Comparison of ENCODE assay signal across 8 cellular contexts in genomic region chr3:115239717-115240116, GRCh38.
A peak's percentile ranks its signal among the peaks of the same experiment; 100 is the strongest.
DNase-seq lines count a peak whose midpoint lies in the region; ATAC-seq lines count a peak whose summit lies in the region.

No MANE protein-coding gene starts in this region.

- no peak for ATAC-seq in GM18511 (IDR thresholded peaks at IDR 0.05; ENCODE audit: unreplicated experiment)

- no peaks in the 10 kb centered on the region for H3K4me1 ChIP-seq in CD4-positive, alpha-beta memory T cell (ENCODE audit: insufficient read depth, low read length)

- DNase-seq in DMS 273 (lab: John Stamatoyannopoulos, UW; ENCODE audit: unreplicated experiment), result peak; percentile 74
- DNase-seq in NCI-H2227 (lab: John Stamatoyannopoulos, UW; ENCODE audit: unreplicated experiment), result peak; percentile 76
- DNase-seq in cerebellar cortex (ENCODE audit: low spot score), result peak; percentile 52
- peak; percentile 98 to 100 for DNase-seq in lung microvascular endothelial cell (ENCODE audit: low read depth in 2 of 2)
- no peak for DNase-seq in CD4-positive, alpha-beta memory T cell
- DNase-seq in GF-D8 (lab: John Stamatoyannopoulos, UW), result no peak
- no peak for DNase-seq in UCSD-AML1 (lab: John Stamatoyannopoulos, UW; ENCODE audit: unreplicated experiment)

- no peaks in the 10 kb centered on the region for H3K9me3 ChIP-seq in CD4-positive, alpha-beta memory T cell (ENCODE audit: control insufficient read depth in 1 of 2, low read length in 2 of 2)

- CTCF ChIA-PET in CD4-positive, alpha-beta memory T cell (lab: Charles Lee; ENCODE audit: partially characterized antibody), result no interaction called here

- H3K4me3 ChIP-seq in CD4-positive, alpha-beta memory T cell (ENCODE audit: low read length in 2 of 2), result no peak overlapping the region

- H3K4me3 Mint-ChIP-seq in CD4-positive, alpha-beta memory T cell, result no peak overlapping the region

- H3K27me3 Mint-ChIP-seq in CD4-positive, alpha-beta memory T cell, result no peaks in the 10 kb centered on the region

- POLR2A ChIA-PET in CD4-positive, alpha-beta memory T cell (lab: Charles Lee; ENCODE audit: partially characterized antibody), result no interaction called here

- peaks cover 0 to 8% of the 10 kb centered on the region in 2 donors for H3K36me3 Mint-ChIP-seq in CD4-positive, alpha-beta memory T cell

- H3K27me3 ChIP-seq in CD4-positive, alpha-beta memory T cell (ENCODE audit: insufficient read depth, low read length), result no peaks in the 10 kb centered on the region

- no peak overlapping the region for H3K27ac ChIP-seq in CD4-positive, alpha-beta memory T cell (ENCODE audit: low read depth, low read length)

- intact Hi-C loops in CD4-positive, alpha-beta memory T cell (cut with micrococcal nuclease), result no loop called here

- peaks cover 0 to 12% (median 1%) of the 10 kb centered on the region in 8 donors for H3K9me3 Mint-ChIP-seq in CD4-positive, alpha-beta memory T cell

- H3K27ac Mint-ChIP-seq in CD4-positive, alpha-beta memory T cell, result no peak overlapping the region

- H3K36me3 ChIP-seq in CD4-positive, alpha-beta memory T cell (ENCODE audit: insufficient read depth, low read length), result no peaks in the 10 kb centered on the region

- no peaks in the 10 kb centered on the region for H3K4me1 Mint-ChIP-seq in CD4-positive, alpha-beta memory T cell

Comparison
In these comparisons a context has a peak if more than half of its experiments do, and no peak if none do; other contexts are left out.
1. DNase-seq: peak in DMS 273 (single experiment), NCI-H2227 (single experiment), cerebellar cortex (single experiment) and lung microvascular endothelial cell (2 of 2); none in CD4-positive, alpha-beta memory T cell (0 of 5), GF-D8 (single experiment) and UCSD-AML1 (single experiment).